In genomic region chrX:23884427-23885024, GRCh38 we compare ENCODE assay signal across 1 cellular context.
TF ChIP-seq lines count a peak whose summit lies in the region.

No MANE protein-coding gene starts in this region.

TF ChIP-seq in K562, 482 proteins besides CTCF, POLR2A, EP300 and RAD21 (continued from another document and continues in another):
- TF ChIP-seq HEY1 (CRISPR knock-in tag; IDR thresholded peaks at IDR 0.05; ENCODE audit: borderline replicate concordance), result no peak
- peak; percentile 59 for TF ChIP-seq ARID1B (IDR thresholded peaks at IDR 0.05)
- TF ChIP-seq E2F5 (CRISPR knock-in tag; IDR thresholded peaks at IDR 0.05), result no peak
- TF ChIP-seq CXXC5 (CRISPR knock-in tag; IDR thresholded peaks at IDR 0.05), result no peak
- TF ChIP-seq MEIS2 (IDR thresholded peaks at IDR 0.05; ENCODE audit: partially characterized antibody), result peak; percentile 91
- no peak for TF ChIP-seq ARHGAP35 (IDR thresholded peaks at IDR 0.05; ENCODE audit: partially characterized antibody)
- TF ChIP-seq THRAP3 (IDR thresholded peaks at IDR 0.05; ENCODE audit: borderline replicate concordance), result no peak
- TF ChIP-seq MAZ (CRISPR knock-in tag; conservative IDR thresholded peaks at IDR 0.05 in 1 of 2, IDR thresholded peaks at IDR 0.05 in 1 of 2), result no peak
- no peak for TF ChIP-seq U2AF2 (optimal IDR thresholded peaks at IDR 0.05; ENCODE audit: low read depth, low read length)
- no peak for TF ChIP-seq CSDE1 (IDR thresholded peaks at IDR 0.05)
- TF ChIP-seq DEAF1 (CRISPR knock-in tag; IDR thresholded peaks at IDR 0.05), result no peak
- TF ChIP-seq GMEB1 (CRISPR knock-in tag; IDR thresholded peaks at IDR 0.05), result no peak
- TF ChIP-seq ZNF764 (CRISPR knock-in tag; IDR thresholded peaks at IDR 0.05; ENCODE audit: low read depth), result no peak
- no peak for TF ChIP-seq CBFA2T2 (conservative IDR thresholded peaks at IDR 0.05)
- TF ChIP-seq NKRF (IDR thresholded peaks at IDR 0.05; ENCODE audit: borderline replicate concordance), result no peak
- no peak for TF ChIP-seq NCOA4 (IDR thresholded peaks at IDR 0.05; ENCODE audit: partially characterized antibody)
- no peak for TF ChIP-seq NR2C2 (CRISPR knock-in tag; IDR thresholded peaks at IDR 0.05)
- peak; percentile 54 for TF ChIP-seq NR2C2 (tag; IDR thresholded peaks at IDR 0.05)
- TF ChIP-seq MNT (conservative IDR thresholded peaks at IDR 0.05), result no peak
- TF ChIP-seq VEZF1 (CRISPR knock-in tag; IDR thresholded peaks at IDR 0.05), result no peak; the same call in 1 of the 2 replicates
- peak; percentile 95 for TF ChIP-seq C11orf30 (IDR thresholded peaks at IDR 0.05; ENCODE audit: low read depth)
- TF ChIP-seq SRSF3 (IDR thresholded peaks at IDR 0.05; ENCODE audit: insufficient read depth, low read length), result no peak
- peak; percentile 53; the same call in 1 of the 2 replicates for TF ChIP-seq HDAC2 (IDR thresholded peaks at IDR 0.05)
- peak; percentile 68 for TF ChIP-seq NFRKB (IDR thresholded peaks at IDR 0.05; ENCODE audit: low read depth)
- 0 out of 2 replicates have a peak, but pooled peaks have one; percentile 37 for TF ChIP-seq ATF7 (IDR thresholded peaks at IDR 0.05)
- no peak for TF ChIP-seq ZNF407 (IDR thresholded peaks at IDR 0.05; ENCODE audit: low read depth)
- 0 out of 2 replicates have a peak, but pooled peaks have one; percentile 32 for TF ChIP-seq NBN (IDR thresholded peaks at IDR 0.05; ENCODE audit: low read depth)
- no peak for TF ChIP-seq ZNF75A (CRISPR knock-in tag; IDR thresholded peaks at IDR 0.05)
- TF ChIP-seq BACH1 (tag; IDR thresholded peaks at IDR 0.05), result peak; percentile 66; the same call in 1 of the 2 replicates
- TF ChIP-seq ZKSCAN8 (CRISPR knock-in tag; IDR thresholded peaks at IDR 0.05), result no peak
- TF ChIP-seq ZBTB7A (IDR thresholded peaks at IDR 0.05; ENCODE audit: borderline replicate concordance, control insufficient read depth, low read depth, low read length), result no peak
- TF ChIP-seq TSHZ1 (CRISPR knock-in tag; IDR thresholded peaks at IDR 0.05), result no peak
- TF ChIP-seq FIP1L1 (IDR thresholded peaks at IDR 0.05; ENCODE audit: low read depth, low read length, poor library complexity, severe bottlenecking), result no peak
- TF ChIP-seq MECOM (CRISPR knock-in tag; IDR thresholded peaks at IDR 0.05), result peak; percentile 97
- TF ChIP-seq RUNX1 (IDR thresholded peaks at IDR 0.05; ENCODE audit: low read depth), result no peak
- peak; percentile 74 for TF ChIP-seq DPF2 (IDR thresholded peaks at IDR 0.05)
- TF ChIP-seq MCM5 (IDR thresholded peaks at IDR 0.05; ENCODE audit: low read depth), result no peak
- TF ChIP-seq XRCC4 (IDR thresholded peaks at IDR 0.05; ENCODE audit: extremely low read depth, insufficient read depth, insufficient read length), result no peak
- TF ChIP-seq TGIF2 (CRISPR knock-in tag; IDR thresholded peaks at IDR 0.05), result no peak
- TF ChIP-seq ZNF583 (CRISPR knock-in tag; IDR thresholded peaks at IDR 0.05), result no peak
- no peak for TF ChIP-seq SMAD1 (IDR thresholded peaks at IDR 0.05; ENCODE audit: low read depth, low read length, partially characterized antibody)
- TF ChIP-seq HMG20B (CRISPR knock-in tag; IDR thresholded peaks at IDR 0.05), result no peak
